In genomic region chr12:7039403-7039802, GRCh38 we compare ENCODE assay signal across 1 cellular context.
TF ChIP-seq lines count a peak whose summit lies in the region.

No MANE protein-coding gene starts in this region.

TF ChIP-seq in IMR-90, 13 proteins besides CTCF, POLR2A, EP300 and RAD21 (continued from another document):
- no peak for TF ChIP-seq ELK1 (IDR thresholded peaks at IDR 0.05; ENCODE audit: borderline replicate concordance, low read depth, low read length)
- no peak for TF ChIP-seq MAZ (IDR thresholded peaks at IDR 0.05; ENCODE audit: borderline replicate concordance, low read depth, low read length)
- no peak for TF ChIP-seq FOS (IDR thresholded peaks at IDR 0.05; ENCODE audit: low read depth, low read length)
TF ChIP-seq in IMR-90: peak in this region for 0.
